ENCODE assay signal across 8 cellular contexts in the genomic region with DNA sequence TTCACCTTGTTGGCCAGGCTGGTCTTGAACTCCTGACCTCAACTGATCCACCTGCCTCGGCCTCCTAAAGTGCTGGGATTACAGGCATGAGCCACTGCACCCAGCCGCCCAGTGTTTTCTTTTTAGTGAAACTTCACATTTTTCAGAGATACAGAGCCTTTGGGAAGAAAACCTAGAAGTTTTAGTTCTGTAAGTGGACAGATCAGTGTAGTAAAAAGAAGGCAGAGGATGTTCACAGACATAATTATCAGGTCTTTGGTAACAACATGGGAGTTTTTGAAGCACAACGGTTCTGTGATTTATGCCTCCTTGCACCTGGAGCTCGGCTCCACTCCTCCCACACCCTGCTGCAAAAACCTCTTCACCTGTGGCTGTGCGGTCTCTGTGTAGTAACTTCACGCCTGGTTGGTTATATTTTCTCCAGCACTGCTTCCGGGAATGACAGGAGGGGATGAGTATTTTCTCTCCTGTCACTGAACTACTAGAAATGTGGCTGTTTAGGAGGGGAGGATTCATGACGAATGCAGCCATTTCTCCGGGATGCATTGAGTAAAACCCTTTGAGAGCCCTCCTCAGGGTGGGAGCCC.
A peak's percentile ranks its signal among the peaks of the same experiment; 100 is the strongest.
DNase-seq lines count a peak whose midpoint lies in the region; ATAC-seq and TF ChIP-seq lines count a peak whose summit lies in the region.

No MANE protein-coding gene starts in this region.

- peaks cover 4% of the 10 kb centered on the region for H3K36me3 Mint-ChIP-seq in activated CD4-positive, alpha-beta T cell treated with anti-CD3 and anti-CD28 coated beads, Interleukin-2, amount 10 ng/mL, durations not matched to agents 24 days and 14 days (ENCODE audit: low read depth)

- no peak overlapping the region for H3K23ac ChIP-seq in neuronal stem cell (ENCODE audit: low read depth, low read length, poor library complexity)

- no peak overlapping the region for H4K91ac ChIP-seq in neuronal stem cell (ENCODE audit: low read depth, low read length, poor library complexity)

- no peak for TF ChIP-seq CTCF in mucosa of descending colon (IDR thresholded peaks at IDR 0.05)
- no peak for TF ChIP-seq CTCF in coronary artery (IDR thresholded peaks at IDR 0.05)

- H3K4me3 ChIP-seq in mucosa of descending colon, result no peak overlapping the region
- peak overlapping the region in 1 of 2 donors; percentile 66 for H3K4me3 ChIP-seq in neuronal stem cell (ENCODE audit: low read length in 2 of 2)
- H3K4me3 ChIP-seq in coronary artery, result no peak overlapping the region

- WGBS in neuronal stem cell (ENCODE audit: extremely low coverage in 2 of 2, insufficient read length in 2 of 2, insufficient replicate concordance in 1 of 2), 2 donors, result no CpG with 5 or more reads among the region's 9 CpGs

- H3K79me1 ChIP-seq in neuronal stem cell (ENCODE audit: low read depth, low read length), result no peaks in the 10 kb centered on the region

- H3K9me3 ChIP-seq in mucosa of descending colon (no peaks in the 10 kb centered on the region), neuronal stem cell (replicated peaks in 1 of 2; ENCODE audit: control insufficient read depth in 2 of 2, insufficient read depth in 1 of 2, low read depth in 1 of 2, low read length in 2 of 2) (no peaks in the 10 kb centered on the region)

- no peak overlapping the region for H3K14ac ChIP-seq in neuronal stem cell (ENCODE audit: low read length)

- no peak overlapping the region for H3K9ac ChIP-seq in neuronal stem cell (ENCODE audit: low read depth, low read length, poor library complexity)

- H3K27ac Mint-ChIP-seq in activated CD4-positive, alpha-beta T cell treated with anti-CD3 and anti-CD28 coated beads, Interleukin-2, amount 10 ng/mL, durations not matched to agents 24 days and 14 days, result peak overlapping the region; percentile 18

- peak; percentile 74 for DNase-seq in activated CD4-positive, alpha-beta T cell treated with anti-CD3 and anti-CD28 coated beads, Interleukin-2, amount 10 ng/mL, durations not matched to agents 24 days and 14 days
- DNase-seq in activated CD4-positive, alpha-beta T cell treated with anti-CD3 and anti-CD28 coated beads, Interleukin-2, amount 50 U/mL, for 48 hours, result no peak
- DNase-seq in NCI-H69 (lab: John Stamatoyannopoulos, UW) (peak; percentile 97), mucosa of descending colon (peak in 2 of 3 donors; percentile 65 to 73), neuronal stem cell (ENCODE audit: low spot score) (no peak), GM19240 (ENCODE audit: insufficient read length, low spot score) (no peak), coronary artery (ENCODE audit: low spot score) (no peak)

- no peak overlapping the region for H2BK12ac ChIP-seq in neuronal stem cell (ENCODE audit: low read length)

- no peak overlapping the region for H4K8ac ChIP-seq in neuronal stem cell (ENCODE audit: low read depth, low read length)

- peaks cover 3% of the 10 kb centered on the region for H3K9me3 Mint-ChIP-seq in activated CD4-positive, alpha-beta T cell treated with anti-CD3 and anti-CD28 coated beads, Interleukin-2, amount 10 ng/mL, durations not matched to agents 24 days and 14 days

- H3K27me3 Mint-ChIP-seq in activated CD4-positive, alpha-beta T cell treated with anti-CD3 and anti-CD28 coated beads, Interleukin-2, amount 10 ng/mL, durations not matched to agents 24 days and 14 days, result no peaks in the 10 kb centered on the region

- ATAC-seq in HG02973 (IDR thresholded peaks at IDR 0.05; ENCODE audit: unreplicated experiment) (peak; percentile 38), mucosa of descending colon (peak; percentile 90)

- no peak overlapping the region for H3K18ac ChIP-seq in neuronal stem cell (ENCODE audit: low read length)

- no peak overlapping the region for H3K4me2 ChIP-seq in neuronal stem cell (ENCODE audit: insufficient read depth, low read length, poor library complexity, severe bottlenecking)

- H2AFZ ChIP-seq in neuronal stem cell (ENCODE audit: low read length), result no peak overlapping the region

- no peaks in the 10 kb centered on the region for H3K36me3 ChIP-seq in mucosa of descending colon (ENCODE audit: low read depth)
- no peaks in the 10 kb centered on the region for H3K36me3 ChIP-seq in neuronal stem cell (replicated peaks in 1 of 2; ENCODE audit: control insufficient read depth in 2 of 2, insufficient read depth in 2 of 2, low read length in 2 of 2)

- no peak overlapping the region for H2AK5ac ChIP-seq in neuronal stem cell (ENCODE audit: low read depth, low read length)

- no peak overlapping the region for H2BK15ac ChIP-seq in neuronal stem cell (ENCODE audit: low read length)

- H3K4ac ChIP-seq in neuronal stem cell (ENCODE audit: low read length), result no peak overlapping the region

- H3K4me1 Mint-ChIP-seq in activated CD4-positive, alpha-beta T cell treated with anti-CD3 and anti-CD28 coated beads, Interleukin-2, amount 10 ng/mL, durations not matched to agents 24 days and 14 days, result peaks cover 39% of the 10 kb centered on the region

- H3K27ac ChIP-seq in neuronal stem cell (replicated peaks; ENCODE audit: low read length) (no peak overlapping the region), coronary artery (no peak overlapping the region)

- no peak overlapping the region for H2BK5ac ChIP-seq in neuronal stem cell (ENCODE audit: low read length)

- H3K4me3 Mint-ChIP-seq in activated CD4-positive, alpha-beta T cell treated with anti-CD3 and anti-CD28 coated beads, Interleukin-2, amount 10 ng/mL, durations not matched to agents 24 days and 14 days, result peak overlapping the region; percentile 39

- H3K4me1 ChIP-seq in mucosa of descending colon (ENCODE audit: low read depth) (peaks cover 21% of the 10 kb centered on the region), neuronal stem cell (ENCODE audit: control insufficient read depth in 2 of 2, insufficient read depth in 1 of 2, low read depth in 1 of 2, low read length in 2 of 2) (no peaks in the 10 kb centered on the region)

- peaks cover 0 to 6% (median 0%) of the 10 kb centered on the region in 3 experiments for H3K27me3 ChIP-seq in neuronal stem cell (ENCODE audit: control insufficient read depth in 3 of 3, insufficient read depth in 3 of 3, low read depth in 1 of 3, low read length in 3 of 3)

- H2BK120ac ChIP-seq in neuronal stem cell (ENCODE audit: low read depth, low read length), result no peak overlapping the region

- intact Hi-C loops in activated CD4-positive, alpha-beta T cell treated with anti-CD3 and anti-CD28 coated beads, Interleukin-2, amount 10 ng/mL, durations not matched to agents 24 days and 14 days (cut with micrococcal nuclease), result loop anchor here (2.0 to 5.0 kb wide), 2 partner anchors 13 to 42 kb away; no protein-coding TSS in a partner anchor
- intact Hi-C loops in mucosa of descending colon (cut with DNase I, micrococcal nuclease), result loop anchor here in 1 of 2 donors (10.0 kb wide), 1 partner anchor 65 kb away; a partner anchor contains a TSS

Comparison
In these comparisons a context has a peak if more than half of its experiments do, and no peak if none do; other contexts are left out.
1. DNase-seq: peak in activated CD4-positive, alpha-beta T cell treated with anti-CD3 and anti-CD28 coated beads, Interleukin-2, amount 10 ng/mL, durations not matched to agents 24 days and 14 days (single experiment), NCI-H69 (single experiment) and mucosa of descending colon (2 of 3); none in activated CD4-positive, alpha-beta T cell treated with anti-CD3 and anti-CD28 coated beads, Interleukin-2, amount 50 U/mL, for 48 hours (0 of 2), neuronal stem cell (single experiment), GM19240 (single experiment) and coronary artery (single experiment).